ENCODE assay signal across 8 cellular contexts in genomic region chr1:226110249-226111108, GRCh38. TPM values are rescaled to one million over a fixed set of nuclear protein-coding genes. Genes with fewer than 3 reads are reported as not detected.
DNase-seq lines count a peak whose midpoint lies in the region; ATAC-seq and TF ChIP-seq lines count a peak whose summit lies in the region.

No MANE protein-coding gene starts in this region.

- H3K4me3 ChIP-seq in HFF-Myc (replicated peaks; ENCODE audit: low read depth, low read length), result peak overlapping the region; percentile 54
- H3K4me3 ChIP-seq in NB4 (ENCODE audit: low read depth, low read length), result peak overlapping the region; percentile 71
- peak overlapping the region; percentile 41 for H3K4me3 ChIP-seq in colonic mucosa

- TF ChIP-seq POLR2A in NB4 (IDR thresholded peaks at IDR 0.05; ENCODE audit: extremely low read depth, insufficient read length), result peak; percentile 58

- DNase-seq in NCI-H2081 (lab: John Stamatoyannopoulos, UW) (peak; percentile 79 to 83), NCI-H2081 treated with DMSO at 0.1 percent for 48 hours (lab: John Stamatoyannopoulos, UW) (no peak), HFF-Myc (ENCODE audit: extremely low read depth, low read depth) (no peak), NB4 (ENCODE audit: low read depth) (peak; percentile 83), colonic mucosa (peak; percentile 67), left kidney (ENCODE audit: low read depth, low spot score) (peak; percentile 93)
- peak; percentile 65 for DNase-seq in stimulated activated CD4-positive, alpha-beta T cell treated with anti-CD3 and anti-CD28 coated beads, Interleukin-4, amount 100 ng/mL, for 1 hour

- peaks cover 8% of the 10 kb centered on the region for H3K4me1 ChIP-seq in colonic mucosa

- no peak for TF ChIP-seq CTCF in HFF-Myc (IDR thresholded peaks at IDR 0.05; ENCODE audit: low read depth, low read length, missing control alignments)
- TF ChIP-seq CTCF in NB4 (IDR thresholded peaks at IDR 0.05; ENCODE audit: low read depth, low read length), result no peak
- TF ChIP-seq CTCF in colonic mucosa (IDR thresholded peaks at IDR 0.05), result no peak

- peak overlapping the region; percentile 92 for H3K27ac ChIP-seq in colonic mucosa

- no peaks in the 10 kb centered on the region for H3K9me3 ChIP-seq in colonic mucosa

- H3K27me3 ChIP-seq in colonic mucosa, result no peaks in the 10 kb centered on the region

- H3K36me3 ChIP-seq in colonic mucosa, result no peaks in the 10 kb centered on the region

- ATAC-seq in activated CD4-positive, CD25-positive, alpha-beta regulatory T cell treated with anti-CD3 and anti-CD28 coated beads, Interleukin-2, amount 50 U/mL, for 24 hours, result peak; percentile 71 to 75

- peak overlapping the region; percentile 80 to 88 for H3K9ac ChIP-seq in colonic mucosa (ENCODE audit: low read depth in 2 of 2, low read length in 2 of 2)

- intact Hi-C loops in colonic mucosa (cut with DNase I), result no loop called here

RNA-seq across cellular contexts. Expression of gene H3-3A, which starts 48.0 kb away (rescaled TPM):
- 100 to 1,000 TPM; 680 to 810 TPM for total RNA-seq in colonic mucosa

Comparison
In these comparisons a context has a peak if more than half of its experiments do, and no peak if none do; other contexts are left out.
1. DNase-seq: peak in NCI-H2081 (2 of 2), NB4 (single experiment), colonic mucosa (single experiment), left kidney (single experiment) and stimulated activated CD4-positive, alpha-beta T cell treated with anti-CD3 and anti-CD28 coated beads, Interleukin-4, amount 100 ng/mL, for 1 hour (single experiment); none in NCI-H2081 treated with DMSO at 0.1 percent for 48 hours (single experiment) and HFF-Myc (single experiment).
2. Peak in every context shown above with its lines, with median percentiles within 50 percentile points of each other: H3K4me3 ChIP-seq.